9 cellular contexts compared by ENCODE assay signal in genomic region chr12:120368789-120369475, GRCh38. TPM values are rescaled to one million over a fixed set of nuclear protein-coding genes. Genes with fewer than 3 reads are reported as not detected.
DNase-seq lines count a peak whose midpoint lies in the region; ATAC-seq and TF ChIP-seq lines count a peak whose summit lies in the region.
"Had no signal": no experiment of that assay in that cellular context is flagged by ENCODE, and none has a peak within 500 bp of the region (broad histone marks: within the 10 kb centered on the region; RNA-seq: fewer than 3 reads in every experiment).

TSS of gene MSI1 (minus strand) at chr12:120369164. CDS start at chr12:120369091, 73 bp downstream.

- DNase-seq in GM13977 (ENCODE audit: low spot score) (peak; percentile 55), SK-N-MC (ENCODE audit: low read depth, low spot score) (no peak), heart left ventricle (no peak), prostate gland (ENCODE audit: low spot score) (no peak), mesenteric fat pad (ENCODE audit: low spot score) (no peak), RPMI8226 (no peak)
- no peak for DNase-seq in stimulated activated naive CD4-positive, alpha-beta T cell treated with Interleukin-2 at 50 U/mL for 16 hours (lab: John Stamatoyannopoulos, UW)
- DNase-seq: kidney glomerular epithelial cell had no signal

- 0 to 1% (median 1%) methylated on average over 13 to 108 of the region's 108 CpGs for WGBS in heart left ventricle, 4 donors
- under 1% methylated on average over 71 of the region's 108 CpGs for WGBS in prostate gland

- H3K27ac ChIP-seq in SK-N-MC = no peak within 1 kb of the TSS
- H3K27ac ChIP-seq in heart left ventricle = peak within 1 kb of the TSS in 9 of 12 donors; percentile 24 to 75 (median 41)
- peak within 1 kb of the TSS; percentile 29 to 60 for H3K27ac ChIP-seq in prostate gland

- intact Hi-C loops in heart left ventricle (cut with DNase I) (no loop called here), prostate gland (cut with DNase I) (no loop called here)

- in situ Hi-C loops in GM13977 (cut with MboI; ENCODE audit: low pct_unique_long_range_greater_than_20kb, low sequenced_read_pairs, unreplicated experiment) = no loop called here

- H3K4me1 ChIP-seq in heart left ventricle (peaks cover 0 to 22% (median 3%) of the 10 kb centered on the region in 12 donors), prostate gland (replicated peaks) (peaks cover 7% of the 10 kb centered on the region)

- no peak for TF ChIP-seq POLR2A in heart left ventricle (IDR thresholded peaks at IDR 0.05)
- TF ChIP-seq POLR2A in prostate gland (IDR thresholded peaks at IDR 0.05) = no peak

- H3K4me3 ChIP-seq in SK-N-MC (peak within 1 kb of the TSS; percentile 82), heart left ventricle (peak within 1 kb of the TSS; percentile 55 to 86 (median 61)), prostate gland (peak within 1 kb of the TSS; percentile 60 to 65)

- H3K9me3 ChIP-seq in SK-N-MC (ENCODE audit: low read depth, low read length) = no peaks in the 10 kb centered on the region
- H3K9me3 ChIP-seq in heart left ventricle = no peaks in the 10 kb centered on the region
- no peaks in the 10 kb centered on the region for H3K9me3 ChIP-seq in prostate gland

- TF ChIP-seq CTCF in GM13977 (IDR thresholded peaks at IDR 0.05; ENCODE audit: extremely low read depth, insufficient read depth, missing control alignments) (no peak), heart left ventricle (IDR thresholded peaks at IDR 0.05) (no peak), prostate gland (IDR thresholded peaks at IDR 0.05) (no peak)

- H3K27me3 ChIP-seq in heart left ventricle (peaks cover 0 to 67% (median 8%) of the 10 kb centered on the region in 9 donors), prostate gland (replicated peaks; ENCODE audit: insufficient read depth) (no peaks in the 10 kb centered on the region)

- peak within 1 kb of the TSS; percentile 89 for H3K9ac ChIP-seq in SK-N-MC (ENCODE audit: insufficient read length)

- ATAC-seq in heart left ventricle (peak in 2 of 4 donors; percentile 20 to 31), HG02884 (IDR thresholded peaks at IDR 0.05; ENCODE audit: unreplicated experiment) (no peak)

- H3K36me3 ChIP-seq in SK-N-MC (ENCODE audit: insufficient read depth, low read length) (peaks cover 5% of the 10 kb centered on the region; the same call in 1 of the 2 replicates), heart left ventricle (no peaks in the 10 kb centered on the region), prostate gland (no peaks in the 10 kb centered on the region)

RNA-seq across cellular contexts. Expression of gene MSI1, which starts in this region (rescaled TPM):
- total RNA-seq in heart left ventricle = 1 to 10 TPM; 3.5 to 8.7 (median 5.6) TPM
- 1 to 10 TPM; 2.1 to 2.4 TPM for polyA plus RNA-seq in heart left ventricle
- 1 to 10 TPM; 1.7 to 8.2 TPM for total RNA-seq in prostate gland
- total RNA-seq in mesenteric fat pad = 0.58 TPM
